Comparison of ENCODE assay signal across 11 cellular contexts in the genomic region with DNA sequence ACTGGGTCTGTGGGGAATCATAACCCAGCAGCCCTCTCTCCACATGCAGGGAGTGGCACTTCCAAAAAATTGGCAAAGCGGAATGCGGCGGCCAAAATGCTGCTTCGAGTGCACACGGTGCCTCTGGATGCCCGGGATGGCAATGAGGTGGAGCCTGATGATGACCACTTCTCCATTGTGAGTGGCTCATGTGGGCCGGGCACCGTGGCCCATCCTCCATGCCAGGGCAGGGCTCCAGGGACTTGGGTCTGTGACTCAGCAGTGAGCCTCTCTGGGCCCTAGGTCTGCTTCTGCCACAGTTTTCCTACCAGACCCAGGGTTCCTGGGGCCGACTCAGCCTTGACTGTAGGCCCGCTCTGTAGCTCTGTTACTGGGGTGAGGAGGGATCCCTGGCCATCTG. TPM values are rescaled to one million over a fixed set of nuclear protein-coding genes. Genes with fewer than 3 reads are reported as not detected.
A peak's percentile ranks its signal among the peaks of the same experiment; 100 is the strongest.
DNase-seq lines count a peak whose midpoint lies in the region; ATAC-seq and TF ChIP-seq lines count a peak whose summit lies in the region.
"Had no signal": no experiment of that assay in that cellular context is flagged by ENCODE, and none has a peak within 500 bp of the region (broad histone marks: within the 10 kb centered on the region; RNA-seq: fewer than 3 reads in every experiment).

No MANE protein-coding gene starts in this region.

- no peaks in the 10 kb centered on the region for H3K9me3 ChIP-seq in CD4-positive, CD25-positive, alpha-beta regulatory T cell (ENCODE audit: control insufficient read depth in 2 of 2, low read length in 2 of 2)
- no peaks in the 10 kb centered on the region for H3K9me3 ChIP-seq in gastrocnemius medialis

- no peak for ATAC-seq in CD4-positive, CD25-positive, alpha-beta regulatory T cell (ENCODE audit: low read depth in 2 of 2)
- ATAC-seq in gastrocnemius medialis, result no peak
- ATAC-seq in HG03045 (IDR thresholded peaks at IDR 0.05; ENCODE audit: unreplicated experiment), result no peak

- peak overlapping the region in 1 of 4 donors; percentile 19 for H3K4me3 Mint-ChIP-seq in CD4-positive, CD25-positive, alpha-beta regulatory T cell
- H3K4me3 Mint-ChIP-seq in endothelial cell (ENCODE audit: unreplicated experiment), result peak overlapping the region; percentile 14

- in situ Hi-C loops in gastrocnemius medialis (cut with MboI; ENCODE audit: low sequenced_read_pairs in 4 of 4), result loop anchor here in 2 of 4 donors (10.0 kb wide), 2 partner anchors 60 to 180 kb away; a partner anchor contains a TSS

- no peak for TF ChIP-seq CTCF in endothelial cell (IDR thresholded peaks at IDR 0.05; ENCODE audit: unreplicated experiment)
- TF ChIP-seq CTCF in gastrocnemius medialis (IDR thresholded peaks at IDR 0.05 in 4 of 5, conservative IDR thresholded peaks at IDR 0.05 in 1 of 5), result no peak

- intact Hi-C loops in gastrocnemius medialis (cut with DNase I; ENCODE audit: low total_unique reads), result no loop called here

- H3K36me3 Mint-ChIP-seq in CD4-positive, CD25-positive, alpha-beta regulatory T cell, result peaks cover 15% of the 10 kb centered on the region
- H3K36me3 Mint-ChIP-seq in endothelial cell (ENCODE audit: low read depth, unreplicated experiment), result peaks cover 14% of the 10 kb centered on the region

- DNase-seq in CD4-positive, CD25-positive, alpha-beta regulatory T cell, result no peak
- DNase-seq in LHCN-M2 (ENCODE audit: low read depth), result peak; percentile 86
- no peak for DNase-seq in endothelial cell (ENCODE audit: low spot score)
- DNase-seq in gastrocnemius medialis, result peak in 1 of 2 donors; percentile 53
- no peak for DNase-seq in NCI-H1092 treated with DMSO at 0.1 percent for 48 hours (lab: John Stamatoyannopoulos, UW)
- DNase-seq in stimulated activated CD4-positive, alpha-beta T cell treated with anti-CD3 and anti-CD28 coated beads, Interleukin-1b, Interleukin-23, amount 100 ng/mL, for 48 hours, result no peak
- DNase-seq: DMS79 treated with DMSO at 0.1 percent for 48 hours, NCI-H2081, PC-9 had no signal

- H3K27ac Mint-ChIP-seq in CD4-positive, CD25-positive, alpha-beta regulatory T cell, result peak overlapping the region in 1 of 3 donors; percentile 18
- H3K27ac Mint-ChIP-seq in endothelial cell (ENCODE audit: unreplicated experiment), result no peak overlapping the region

- peaks cover 5 to 38% (median 19%) of the 10 kb centered on the region in 4 donors for H3K4me1 Mint-ChIP-seq in CD4-positive, CD25-positive, alpha-beta regulatory T cell
- peaks cover 19% of the 10 kb centered on the region for H3K4me1 Mint-ChIP-seq in endothelial cell (ENCODE audit: unreplicated experiment)

- H3K27me3 Mint-ChIP-seq in CD4-positive, CD25-positive, alpha-beta regulatory T cell, result no peaks in the 10 kb centered on the region
- H3K27me3 Mint-ChIP-seq in endothelial cell (ENCODE audit: unreplicated experiment), result peaks cover 21% of the 10 kb centered on the region

- H3K27me3 ChIP-seq in CD4-positive, CD25-positive, alpha-beta regulatory T cell (ENCODE audit: control insufficient read depth, insufficient read depth, low read length), result no peaks in the 10 kb centered on the region
- no peaks in the 10 kb centered on the region for H3K27me3 ChIP-seq in gastrocnemius medialis

- H3K9me3 Mint-ChIP-seq in CD4-positive, CD25-positive, alpha-beta regulatory T cell, result no peaks in the 10 kb centered on the region
- H3K9me3 Mint-ChIP-seq in endothelial cell (ENCODE audit: unreplicated experiment), result no peaks in the 10 kb centered on the region

- peak overlapping the region; percentile 14 for H3K27ac ChIP-seq in CD4-positive, CD25-positive, alpha-beta regulatory T cell (ENCODE audit: insufficient read depth, low read length, poor library complexity, severe bottlenecking)
- H3K27ac ChIP-seq in gastrocnemius medialis, result peak overlapping the region; percentile 53 to 75 (median 70)
- H3K27ac ChIP-seq: PC-9 had no signal

- peaks cover 21% of the 10 kb centered on the region for H3K4me1 ChIP-seq in CD4-positive, CD25-positive, alpha-beta regulatory T cell (ENCODE audit: control insufficient read depth, insufficient read depth, low read length, poor library complexity, severe bottlenecking)
- H3K4me1 ChIP-seq in gastrocnemius medialis, result peaks cover 15 to 21% of the 10 kb centered on the region in 2 donors

- no peak overlapping the region for H3K4me3 ChIP-seq in CD4-positive, CD25-positive, alpha-beta regulatory T cell (ENCODE audit: low read depth, low read length)
- H3K4me3 ChIP-seq in gastrocnemius medialis, result no peak overlapping the region
- H3K4me3 ChIP-seq: PC-9 had no signal

- TF ChIP-seq POLR2A in gastrocnemius medialis (IDR thresholded peaks at IDR 0.05), result no peak

- peaks cover 26% of the 10 kb centered on the region for H3K36me3 ChIP-seq in CD4-positive, CD25-positive, alpha-beta regulatory T cell (ENCODE audit: control insufficient read depth, insufficient read depth, low read length)
- peaks cover 0 to 22% of the 10 kb centered on the region in 2 donors for H3K36me3 ChIP-seq in gastrocnemius medialis

RNA-seq across cellular contexts. Expression of a gene that starts 2.2 kb away (rescaled TPM):
- not detected for total RNA-seq in CD4-positive, CD25-positive, alpha-beta regulatory T cell
- polyA plus RNA-seq in CD4-positive, CD25-positive, alpha-beta regulatory T cell, result not detected
- total RNA-seq in LHCN-M2 (2014; rRNA removed), result not detected in 2 replicates
- 0.29 TPM for polyA plus RNA-seq in LHCN-M2 (2012)
- total RNA-seq in endothelial cell (ENCODE audit: unreplicated experiment), result not detected
- total RNA-seq in gastrocnemius medialis, result not detected
- total RNA-seq: HT-29, PC-9 had no signal

RNA-seq across cellular contexts. Expression of a gene that starts 4.0 kb away (rescaled TPM):
- 25.1 TPM for total RNA-seq in CD4-positive, CD25-positive, alpha-beta regulatory T cell
- 10 to 100 TPM; 22.5 to 29.1 (median 25.6) TPM for polyA plus RNA-seq in CD4-positive, CD25-positive, alpha-beta regulatory T cell
- total RNA-seq in LHCN-M2 (2014; rRNA removed) (49.6 and 53.3 TPM in 2 replicates), endothelial cell (ENCODE audit: unreplicated experiment) (45.3 TPM), gastrocnemius medialis (10 to 100 TPM in 2 of 4 donors, 1 to 10 TPM in 2; 6.8 to 17.4 (median 11.6) TPM)
- 33.2 TPM for polyA plus RNA-seq in LHCN-M2 (2012)

RNA-seq across cellular contexts. Expression of a gene that starts 5.8 kb away (rescaled TPM):
- 31.5 TPM for total RNA-seq in CD4-positive, CD25-positive, alpha-beta regulatory T cell
- polyA plus RNA-seq in CD4-positive, CD25-positive, alpha-beta regulatory T cell, result 1 to 10 TPM; 3.8 to 4.6 (median 4.4) TPM
- total RNA-seq in LHCN-M2 (2014; rRNA removed), result 37.6 and 38.6 TPM in 2 replicates
- polyA plus RNA-seq in LHCN-M2 (2012), result 14.2 TPM
- total RNA-seq in endothelial cell (ENCODE audit: unreplicated experiment), result 20.9 TPM
- total RNA-seq in gastrocnemius medialis, result 1 to 10 TPM; 1.1 to 9.9 (median 3.8) TPM

RNA-seq across cellular contexts. Expression of a gene that starts 53.2 kb away (rescaled TPM):
- total RNA-seq in CD4-positive, CD25-positive, alpha-beta regulatory T cell, result 931 TPM
- 100 to 1,000 TPM; 113 to 150 (median 134) TPM for polyA plus RNA-seq in CD4-positive, CD25-positive, alpha-beta regulatory T cell
- total RNA-seq in LHCN-M2 (2014; rRNA removed) (186 and 227 TPM in 2 replicates), endothelial cell (ENCODE audit: unreplicated experiment) (1,084 TPM), gastrocnemius medialis (100 to 1,000 TPM; 113 to 257 (median 191) TPM)
- polyA plus RNA-seq in LHCN-M2 (2012), result 748 TPM
